ENCODE assay signal across 18 cellular contexts in genomic region chr9:131400627-131401026, GRCh38. TPM values are rescaled to one million over a fixed set of nuclear protein-coding genes. Genes with fewer than 3 reads are reported as not detected.
DNase-seq lines count a peak whose midpoint lies in the region; ATAC-seq and TF ChIP-seq lines count a peak whose summit lies in the region.
"Had no signal": no experiment of that assay in that cellular context is flagged by ENCODE, and none has a peak within 500 bp of the region (broad histone marks: within the 10 kb centered on the region; RNA-seq: fewer than 3 reads in every experiment).

No MANE protein-coding gene starts in this region.

- no peak overlapping the region for H3K27ac ChIP-seq in BLaER1
- no peak overlapping the region for H3K27ac ChIP-seq in CD8-positive, alpha-beta memory T cell (ENCODE audit: low read depth, low read length)
- peak overlapping the region in 4 of 8 donors; percentile 10 to 76 (median 32) for H3K27ac ChIP-seq in spleen
- H3K27ac ChIP-seq: HL-60, KMS-11 had no signal

- peak overlapping the region in 6 of 7 donors; percentile 14 to 79 (median 50) for H3K4me3 Mint-ChIP-seq in CD8-positive, alpha-beta memory T cell
- peak overlapping the region; percentile 73 for H3K4me3 Mint-ChIP-seq in activated naive CD8-positive, alpha-beta T cell treated with anti-CD3 and anti-CD28 coated beads, Interleukin-2, amount 10 ng/mL, durations not matched to agents 7 days and 5 days
- no peak overlapping the region for H3K4me3 Mint-ChIP-seq in nephron

- H3K4me1 ChIP-seq in BLaER1 (peaks cover 100% of the 10 kb centered on the region), spleen (peaks cover 81 to 100% (median 99%) of the 10 kb centered on the region in 6 donors)
- H3K4me1 ChIP-seq in CD8-positive, alpha-beta memory T cell (ENCODE audit: insufficient read depth, low read length) = peaks cover 92% of the 10 kb centered on the region

- H3K9ac ChIP-seq in BLaER1 = no peak overlapping the region
- H3K9ac ChIP-seq: KMS-11 had no signal

- peaks cover 100% of the 10 kb centered on the region for H4K20me1 ChIP-seq in BLaER1

- POLR2A ChIA-PET in CD8-positive, alpha-beta memory T cell (lab: Charles Lee) = no interaction called here
- POLR2A ChIA-PET in activated naive CD8-positive, alpha-beta T cell treated with anti-CD3 and anti-CD28 coated beads, Interleukin-2, amount 10 ng/mL, durations not matched to agents 7 days and 5 days (lab: Charles Lee) = interaction anchor here (0.8 kb wide), 1 partner anchor 28 kb away, joined by 4 read pairs; no protein-coding TSS in a partner anchor

- no peak overlapping the region for H3K4me3 ChIP-seq in BLaER1
- H3K4me3 ChIP-seq in CD8-positive, alpha-beta memory T cell (ENCODE audit: low read length) = no peak overlapping the region
- H3K4me3 ChIP-seq in spleen = no peak overlapping the region
- H3K4me3 ChIP-seq: heart right ventricle, pancreas had no signal

- peaks cover 0 to 22% (median 0%) of the 10 kb centered on the region in 3 donors for H3K36me3 Mint-ChIP-seq in CD8-positive, alpha-beta memory T cell
- peaks cover 21% of the 10 kb centered on the region for H3K36me3 Mint-ChIP-seq in activated naive CD8-positive, alpha-beta T cell treated with anti-CD3 and anti-CD28 coated beads, Interleukin-2, amount 10 ng/mL, durations not matched to agents 7 days and 5 days
- peaks cover 13% of the 10 kb centered on the region for H3K36me3 Mint-ChIP-seq in nephron (ENCODE audit: low read depth)

- no peaks in the 10 kb centered on the region for H3K27me3 ChIP-seq in BLaER1
- H3K27me3 ChIP-seq in CD8-positive, alpha-beta memory T cell (ENCODE audit: insufficient read depth, low read length, poor library complexity, severe bottlenecking) = no peaks in the 10 kb centered on the region
- no peaks in the 10 kb centered on the region for H3K27me3 ChIP-seq in spleen (replicated peaks in 1 of 7)
- H3K27me3 ChIP-seq: heart right ventricle, pancreas had no signal

- no peaks in the 10 kb centered on the region for H3K9me3 Mint-ChIP-seq in CD8-positive, alpha-beta memory T cell
- no peaks in the 10 kb centered on the region for H3K9me3 Mint-ChIP-seq in activated naive CD8-positive, alpha-beta T cell treated with anti-CD3 and anti-CD28 coated beads, Interleukin-2, amount 10 ng/mL, durations not matched to agents 7 days and 5 days
- H3K9me3 Mint-ChIP-seq in nephron = no peaks in the 10 kb centered on the region

- H3K27me3 Mint-ChIP-seq in CD8-positive, alpha-beta memory T cell = no peaks in the 10 kb centered on the region
- H3K27me3 Mint-ChIP-seq in activated naive CD8-positive, alpha-beta T cell treated with anti-CD3 and anti-CD28 coated beads, Interleukin-2, amount 10 ng/mL, durations not matched to agents 7 days and 5 days = no peaks in the 10 kb centered on the region
- H3K27me3 Mint-ChIP-seq in nephron (ENCODE audit: low read depth) = no peaks in the 10 kb centered on the region

- intact Hi-C loops in spleen (cut with DNase I; ENCODE audit: low total_unique reads) = no loop called here

- 72 to 86% (median 82%) methylated on average over 6 of the region's 6 CpGs for WGBS in spleen, 5 donors

- ATAC-seq in activated naive CD8-positive, alpha-beta T cell treated with anti-CD3 and anti-CD28 coated beads, Interleukin-2, amount 10 ng/mL, durations not matched to agents 7 days and 5 days (ENCODE audit: low read depth) = no peak
- no peak for ATAC-seq in GM19328 (IDR thresholded peaks at IDR 0.05; ENCODE audit: unreplicated experiment)
- ATAC-seq: heart right ventricle, pancreas had no signal

- H3K9me3 ChIP-seq in BLaER1 (no peaks in the 10 kb centered on the region), spleen (no peaks in the 10 kb centered on the region)
- no peaks in the 10 kb centered on the region for H3K9me3 ChIP-seq in CD8-positive, alpha-beta memory T cell (ENCODE audit: low read length)
- H3K9me3 ChIP-seq: heart right ventricle, pancreas had no signal

- CTCF ChIA-PET in CD8-positive, alpha-beta memory T cell (lab: Charles Lee) = no interaction called here

- H3K4me2 ChIP-seq in BLaER1 = peak overlapping the region; percentile 42; the same call in 1 of the 2 replicates
- H3K4me2 ChIP-seq: KMS-11 had no signal

- TF ChIP-seq CTCF in nephron (IDR thresholded peaks at IDR 0.05; ENCODE audit: unreplicated experiment in 3 of 3) = no peak
- no peak for TF ChIP-seq CTCF in spleen (IDR thresholded peaks at IDR 0.05 in 8 of 11, conservative IDR thresholded peaks at IDR 0.05 in 3 of 11)

- H3K36me3 ChIP-seq in BLaER1 = peaks cover 65% of the 10 kb centered on the region
- no peaks in the 10 kb centered on the region for H3K36me3 ChIP-seq in CD8-positive, alpha-beta memory T cell (ENCODE audit: insufficient read depth, low read length)
- H3K36me3 ChIP-seq in spleen = peaks cover 0 to 11% (median 0%) of the 10 kb centered on the region in 6 donors
- H3K36me3 ChIP-seq: heart right ventricle, pancreas had no signal

- TF ChIP-seq POLR2A in spleen (IDR thresholded peaks at IDR 0.05) = no peak

- peaks cover 79 to 89% (median 89%) of the 10 kb centered on the region in 3 donors for H3K4me1 Mint-ChIP-seq in CD8-positive, alpha-beta memory T cell
- peaks cover 70% of the 10 kb centered on the region for H3K4me1 Mint-ChIP-seq in activated naive CD8-positive, alpha-beta T cell treated with anti-CD3 and anti-CD28 coated beads, Interleukin-2, amount 10 ng/mL, durations not matched to agents 7 days and 5 days
- peaks cover 81% of the 10 kb centered on the region for H3K4me1 Mint-ChIP-seq in nephron

- H3K27ac Mint-ChIP-seq in CD8-positive, alpha-beta memory T cell = peak overlapping the region; percentile 22 to 83 (median 66)
- H3K27ac Mint-ChIP-seq in activated naive CD8-positive, alpha-beta T cell treated with anti-CD3 and anti-CD28 coated beads, Interleukin-2, amount 10 ng/mL, durations not matched to agents 7 days and 5 days = peak overlapping the region; percentile 68
- H3K27ac Mint-ChIP-seq in nephron = peak overlapping the region; percentile 10 to 37 (median 35)

- no peak for DNase-seq in CD8-positive, alpha-beta memory T cell
- no peak for DNase-seq in activated naive CD8-positive, alpha-beta T cell treated with anti-CD3 and anti-CD28 coated beads, Interleukin-2, amount 10 ng/mL, durations not matched to agents 7 days and 5 days
- no peak for DNase-seq in stimulated activated CD4-positive, alpha-beta T cell treated with anti-CD3 and anti-CD28 coated beads, Interleukin-2, amount 100 ng/mL, for 48 hours
- no peak for DNase-seq in spleen
- DNase-seq: AML-193; heart right ventricle; islet precursor cell; NCI-H1105; NCI-H2171 treated with DMSO at 0.1 percent for 48 hours; NK-92 treated with Interleukin-12 subunit alpha and Interleukin-12 subunit beta, amount 100 ng/mL, for 24 hours; pancreas; small intestine; T-helper 1 cell had no signal

RNA-seq across cellular contexts. Expression of gene PRRC2B, which starts 6.7 kb away (rescaled TPM):
- 100 to 1,000 TPM; 146 TPM for total RNA-seq in CD8-positive, alpha-beta memory T cell
- polyA plus RNA-seq in CD8-positive, alpha-beta memory T cell = 42.1 TPM
- 100 to 1,000 TPM; 300 to 309 TPM for total RNA-seq in activated naive CD8-positive, alpha-beta T cell treated with anti-CD3 and anti-CD28 coated beads, Interleukin-2, amount 10 ng/mL, durations not matched to agents 7 days and 5 days
- 100 to 1,000 TPM; 136 to 235 (median 186) TPM for total RNA-seq in spleen
- 10 to 100 TPM; 23.3 to 63.1 (median 31.4) TPM for polyA plus RNA-seq in spleen

Comparison
In these comparisons a context has a peak if more than half of its experiments do, and no peak if none do; other contexts are left out.
1. H3K4me3 Mint-ChIP-seq: peak in CD8-positive, alpha-beta memory T cell (6 of 7) and activated naive CD8-positive, alpha-beta T cell treated with anti-CD3 and anti-CD28 coated beads, Interleukin-2, amount 10 ng/mL, durations not matched to agents 7 days and 5 days (single experiment); none in nephron (0 of 3).
2. Peak in every context shown above with its lines, with median percentiles within 50 percentile points of each other: H3K27ac Mint-ChIP-seq.